In the genomic region with DNA sequence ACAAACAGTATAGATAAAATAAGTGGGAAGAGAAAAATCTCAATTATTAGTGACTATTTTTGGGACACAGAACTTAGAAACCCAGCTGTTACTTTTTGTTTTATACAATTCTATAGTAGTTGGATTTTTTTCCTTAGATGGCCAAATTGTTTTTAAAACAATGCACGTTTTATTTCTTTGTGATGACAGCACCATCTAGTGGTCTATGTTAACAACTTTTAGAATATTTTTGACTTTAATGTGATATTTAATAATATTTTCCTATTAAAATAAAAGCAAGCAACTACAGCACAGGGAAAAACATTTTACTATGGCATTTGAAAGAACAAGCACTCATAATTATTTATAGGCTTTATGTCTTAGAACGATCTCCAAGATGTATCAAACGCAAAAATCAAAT, we compare ENCODE assay signal across 9 cellular contexts. TPM values are rescaled to one million over a fixed set of nuclear protein-coding genes. Genes with fewer than 3 reads are reported as not detected.
DNase-seq lines count a peak whose midpoint lies in the region; ATAC-seq and TF ChIP-seq lines count a peak whose summit lies in the region.
"Had no signal": no experiment of that assay in that cellular context is flagged by ENCODE, and none has a peak within 500 bp of the region (broad histone marks: within the 10 kb centered on the region; RNA-seq: fewer than 3 reads in every experiment).

No MANE protein-coding gene starts in this region.

- intact Hi-C loops in MCF 10A (cut with micrococcal nuclease) (loop anchor here (1.0 to 5.0 kb wide), 4 partner anchors 736 to 1193 kb away; no protein-coding TSS in a partner anchor), breast epithelium (cut with DNase I; ENCODE audit: low total_unique reads) (no loop called here), transverse colon (cut with DNase I; ENCODE audit: low total_unique reads) (no loop called here)

- POLR2A ChIA-PET in MCF 10A (lab: Yijun Ruan, JAX) = no interaction called here

- H4K20me1 ChIP-seq in OCI-LY3 (ENCODE audit: insufficient read depth, low read length) (no peaks in the 10 kb centered on the region), fibroblast of lung (ENCODE audit: control insufficient read depth, extremely low read depth, insufficient read depth, low read length) (no peaks in the 10 kb centered on the region)

- H3K4me3 ChIP-seq in breast epithelium (no peak overlapping the region), OCI-LY3 (ENCODE audit: low read length) (no peak overlapping the region), fibroblast of lung (replicated peaks in 1 of 4; ENCODE audit: control extremely low read depth in 1 of 4, insufficient read depth in 1 of 4, low read depth in 3 of 4, low read length in 4 of 4) (no peak overlapping the region), transverse colon (no peak overlapping the region)

- no peak for ATAC-seq in effector memory CD8-positive, alpha-beta T cell (replicated peaks)
- no peak for ATAC-seq in stimulated activated naive CD8-positive, alpha-beta T cell treated with anti-CD3 and anti-CD28 coated beads, Interleukin-15, Interleukin-2, amounts not matched to agents 100 U/mL and 50 U/mL, for 24 hours

- H3K4me3 Mint-ChIP-seq in MCF 10A (ENCODE audit: unreplicated experiment) = no peak overlapping the region
- H3K4me3 Mint-ChIP-seq in effector memory CD8-positive, alpha-beta T cell = no peak overlapping the region
- H3K4me3 Mint-ChIP-seq: activated naive CD4-positive, alpha-beta T cell treated with anti-CD3 and anti-CD28 coated beads, Interleukin-2, amount 50 U/mL, for 24 hours had no signal

- in situ Hi-C loops in transverse colon (cut with MboI; ENCODE audit: low pct_ligation_motif_present in 1 of 4, low pct_unique_long_range_greater_than_20kb in 1 of 4, low sequenced_read_pairs in 3 of 4) = loop anchor here in 1 of 4 donors (25.0 kb wide), 1 partner anchor 1186 kb away; no protein-coding TSS in a partner anchor

- DNase-seq in MCF 10A (ENCODE audit: unreplicated experiment) (peak; percentile 39), breast epithelium (ENCODE audit: low spot score in 2 of 2) (no peak), fibroblast of lung (ENCODE audit: low read depth in 2 of 2) (peak; percentile 8 to 44), transverse colon (no peak)
- no peak for DNase-seq in stimulated activated CD4-positive, alpha-beta T cell treated with anti-CD3 and anti-CD28 coated beads, Interleukin-12 subunit alpha, Interleukin-12 subunit beta, amount 100 ng/mL, for 4 hours
- no peak for DNase-seq in effector memory CD8-positive, alpha-beta T cell
- DNase-seq in stimulated activated naive CD8-positive, alpha-beta T cell treated with anti-CD3 and anti-CD28 coated beads, Interleukin-15, Interleukin-2, amounts not matched to agents 100 U/mL and 50 U/mL, for 24 hours = no peak

- H3K4me2 ChIP-seq in OCI-LY3 (ENCODE audit: low read length) (no peak overlapping the region), fibroblast of lung (ENCODE audit: extremely low read depth, insufficient read depth, low read length) (no peak overlapping the region)

- 51 to 54% methylated on average over 3 of the region's 3 CpGs for WGBS in transverse colon (ENCODE audit: low coverage in 1 of 2), 2 donors

- no peaks in the 10 kb centered on the region for H3K79me2 ChIP-seq in OCI-LY3 (ENCODE audit: low read length)
- no peaks in the 10 kb centered on the region for H3K79me2 ChIP-seq in fibroblast of lung (ENCODE audit: control insufficient read depth, insufficient read depth, low read length)

- peak; percentile 41 for TF ChIP-seq CTCF in MCF 10A (IDR thresholded peaks at IDR 0.05; ENCODE audit: unreplicated experiment)
- TF ChIP-seq CTCF in breast epithelium (IDR thresholded peaks at IDR 0.05) = no peak
- peak; percentile 64 for TF ChIP-seq CTCF in OCI-LY3 (IDR thresholded peaks at IDR 0.05; ENCODE audit: low read depth, low read length)
- TF ChIP-seq CTCF in fibroblast of lung (conservative IDR thresholded peaks at IDR 0.05 in 1 of 2, IDR thresholded peaks at IDR 0.05 in 1 of 2; ENCODE audit: low read depth in 1 of 2, low read length in 2 of 2) = peak in 1 of 2 donors; percentile 31
- TF ChIP-seq CTCF in transverse colon (IDR thresholded peaks at IDR 0.05) = peak; percentile 23 to 52 (median 38)

- no peak overlapping the region for H3K9ac ChIP-seq in OCI-LY3 (ENCODE audit: low read length)
- no peak overlapping the region for H3K9ac ChIP-seq in fibroblast of lung (ENCODE audit: insufficient read depth, low read length)

- H3K36me3 ChIP-seq in breast epithelium (no peaks in the 10 kb centered on the region), OCI-LY3 (replicated peaks; ENCODE audit: low read depth, low read length) (no peaks in the 10 kb centered on the region), fibroblast of lung (ENCODE audit: control insufficient read depth, insufficient read depth, low read length) (no peaks in the 10 kb centered on the region), transverse colon (no peaks in the 10 kb centered on the region)

- CTCF ChIA-PET in MCF 10A (lab: Yijun Ruan, JAX) = interaction anchor here (0.6 to 1.5 kb wide), 8 partner anchors 18 to 1199 kb away, joined by 3 to 14 read pairs (median 5); no protein-coding TSS in a partner anchor

- H2AFZ ChIP-seq in OCI-LY3 (ENCODE audit: low read depth, low read length) = no peak overlapping the region
- no peak overlapping the region for H2AFZ ChIP-seq in fibroblast of lung (ENCODE audit: low read length)

- no peak for TF ChIP-seq POLR2A in breast epithelium (IDR thresholded peaks at IDR 0.05)
- TF ChIP-seq POLR2A in transverse colon (IDR thresholded peaks at IDR 0.05) = no peak

- H3K27me3 Mint-ChIP-seq in MCF 10A (ENCODE audit: insufficient read depth, unreplicated experiment) = no peaks in the 10 kb centered on the region
- H3K27me3 Mint-ChIP-seq in effector memory CD8-positive, alpha-beta T cell = no peaks in the 10 kb centered on the region

- H3K9me3 ChIP-seq in breast epithelium (peaks cover 0 to 6% of the 10 kb centered on the region in 2 donors), OCI-LY3 (ENCODE audit: insufficient read depth, low read length) (no peaks in the 10 kb centered on the region), fibroblast of lung (ENCODE audit: control insufficient read depth, insufficient read depth, low read depth, low read length) (no peaks in the 10 kb centered on the region), transverse colon (peaks cover 0 to 8% of the 10 kb centered on the region in 2 donors)

- no peak for TF ChIP-seq EP300 in transverse colon (IDR thresholded peaks at IDR 0.05; ENCODE audit: low read depth)

- peaks cover 6% of the 10 kb centered on the region for H3K4me1 Mint-ChIP-seq in MCF 10A (ENCODE audit: insufficient read depth, unreplicated experiment)
- H3K4me1 Mint-ChIP-seq in effector memory CD8-positive, alpha-beta T cell (ENCODE audit: low read depth in 2 of 2) = no peaks in the 10 kb centered on the region
- H3K4me1 Mint-ChIP-seq: activated naive CD4-positive, alpha-beta T cell treated with anti-CD3 and anti-CD28 coated beads, Interleukin-2, amount 50 U/mL, for 24 hours had no signal

- peaks cover 7% of the 10 kb centered on the region for H3K9me3 Mint-ChIP-seq in MCF 10A (ENCODE audit: unreplicated experiment)
- peaks cover 0 to 3% of the 10 kb centered on the region in 2 donors for H3K9me3 Mint-ChIP-seq in effector memory CD8-positive, alpha-beta T cell

- no peak overlapping the region for H3K27ac Mint-ChIP-seq in MCF 10A (ENCODE audit: low read depth, unreplicated experiment)
- no peak overlapping the region for H3K27ac Mint-ChIP-seq in effector memory CD8-positive, alpha-beta T cell
- H3K27ac Mint-ChIP-seq: activated naive CD4-positive, alpha-beta T cell treated with anti-CD3 and anti-CD28 coated beads, Interleukin-2, amount 50 U/mL, for 24 hours had no signal

- BruUV-seq in MCF 10A (replicated peaks; lab: Mats Ljungman, UMichigan) = no TSS peak

- H3K27ac ChIP-seq in breast epithelium = no peak overlapping the region
- no peak overlapping the region for H3K27ac ChIP-seq in OCI-LY3 (ENCODE audit: low read length)
- no peak overlapping the region for H3K27ac ChIP-seq in fibroblast of lung (ENCODE audit: insufficient read depth, low read length)
- no peak overlapping the region for H3K27ac ChIP-seq in transverse colon

- no peaks in the 10 kb centered on the region for H3K4me1 ChIP-seq in breast epithelium
- H3K4me1 ChIP-seq in OCI-LY3 (ENCODE audit: low read length) = no peaks in the 10 kb centered on the region
- no peaks in the 10 kb centered on the region for H3K4me1 ChIP-seq in fibroblast of lung (ENCODE audit: control insufficient read depth, extremely low read depth, insufficient read depth, low read length)
- peaks cover 0 to 3% (median 0%) of the 10 kb centered on the region in 4 donors for H3K4me1 ChIP-seq in transverse colon

- H3K27me3 ChIP-seq in breast epithelium (no peaks in the 10 kb centered on the region), OCI-LY3 (ENCODE audit: low read depth, low read length) (no peaks in the 10 kb centered on the region), fibroblast of lung (ENCODE audit: control insufficient read depth, insufficient read depth, low read length) (no peaks in the 10 kb centered on the region), transverse colon (no peaks in the 10 kb centered on the region)

- H3K36me3 Mint-ChIP-seq in MCF 10A (ENCODE audit: insufficient read depth, unreplicated experiment) = no peaks in the 10 kb centered on the region
- H3K36me3 Mint-ChIP-seq in effector memory CD8-positive, alpha-beta T cell (ENCODE audit: insufficient read depth) = no peaks in the 10 kb centered on the region
- H3K36me3 Mint-ChIP-seq: activated naive CD4-positive, alpha-beta T cell treated with anti-CD3 and anti-CD28 coated beads, Interleukin-2, amount 50 U/mL, for 24 hours had no signal

RNA-seq across cellular contexts. Expression of gene SMIM31, which starts 5.6 kb away (rescaled TPM):
- total RNA-seq in MCF 10A (2022) (not detected in 2 replicates), breast epithelium (under 1 TPM in 2 of 3 donors, not detected in 1; 0.44 to 0.66 TPM), fibroblast of lung (not detected in 2 replicates), transverse colon (10 to 100 TPM in 2 of 4 donors, 1 to 10 TPM in 2; 1.9 to 11.1 (median 6.2) TPM)
- not detected in 2 replicates for polyA plus RNA-seq in fibroblast of lung
- not detected in 2 replicates for polyA plus RNA-seq in fibroblast of lung (2012)
- polyA minus RNA-seq in fibroblast of lung (ENCODE audit: low replicate concordance) = not detected in 2 replicates

Comparison
In these comparisons a context has a peak if more than half of its experiments do, and no peak if none do; other contexts are left out.
1. DNase-seq: peak in MCF 10A (single experiment) and fibroblast of lung (2 of 2); none in breast epithelium (0 of 2), transverse colon (single experiment), stimulated activated CD4-positive, alpha-beta T cell treated with anti-CD3 and anti-CD28 coated beads, Interleukin-12 subunit alpha, Interleukin-12 subunit beta, amount 100 ng/mL, for 4 hours (single experiment), effector memory CD8-positive, alpha-beta T cell (0 of 3) and stimulated activated naive CD8-positive, alpha-beta T cell treated with anti-CD3 and anti-CD28 coated beads, Interleukin-15, Interleukin-2, amounts not matched to agents 100 U/mL and 50 U/mL, for 24 hours (single experiment).
2. CTCF ChIP-seq: peak in MCF 10A (single experiment), OCI-LY3 (single experiment) and transverse colon (5 of 5); none in breast epithelium (0 of 3).